Comparison of ENCODE assay signal across 1 cellular context in the genomic region with DNA sequence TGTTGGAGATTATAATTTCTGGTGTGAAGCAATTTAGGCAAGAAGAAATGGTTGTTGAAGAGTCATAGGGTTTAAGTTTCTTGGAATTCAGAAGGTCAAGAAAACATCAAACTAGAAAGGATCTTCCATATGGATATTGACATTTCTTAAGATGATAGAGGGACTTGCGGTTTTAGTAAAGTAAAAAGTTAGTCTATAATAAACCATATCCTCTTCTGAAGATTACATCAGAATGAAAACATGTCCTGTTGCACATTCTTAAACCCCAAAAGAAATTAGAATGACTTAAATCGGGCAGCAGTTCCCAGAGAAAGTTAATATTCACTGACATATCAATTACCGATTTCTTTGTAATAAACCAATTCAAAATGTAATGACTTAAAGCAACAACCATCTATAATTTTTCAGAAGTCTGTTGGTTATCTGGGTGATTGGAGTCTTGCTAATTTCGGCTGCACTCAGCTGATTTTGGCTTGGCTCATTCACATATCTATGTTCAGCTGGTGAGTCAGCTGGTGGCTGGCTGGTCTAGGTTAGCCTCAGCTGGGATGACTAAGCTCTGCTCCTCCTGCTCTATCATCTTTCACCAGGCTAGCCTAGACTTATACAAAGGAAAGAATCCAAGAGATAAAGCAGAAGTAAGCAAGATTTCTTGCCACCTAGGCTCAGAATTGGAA.
TF ChIP-seq lines count a peak whose summit lies in the region.

No MANE protein-coding gene starts in this region.

TF ChIP-seq in HCT116, 20 proteins besides CTCF, POLR2A, EP300 and RAD21 (continued from another document):
- TF ChIP-seq, protein P1, sequence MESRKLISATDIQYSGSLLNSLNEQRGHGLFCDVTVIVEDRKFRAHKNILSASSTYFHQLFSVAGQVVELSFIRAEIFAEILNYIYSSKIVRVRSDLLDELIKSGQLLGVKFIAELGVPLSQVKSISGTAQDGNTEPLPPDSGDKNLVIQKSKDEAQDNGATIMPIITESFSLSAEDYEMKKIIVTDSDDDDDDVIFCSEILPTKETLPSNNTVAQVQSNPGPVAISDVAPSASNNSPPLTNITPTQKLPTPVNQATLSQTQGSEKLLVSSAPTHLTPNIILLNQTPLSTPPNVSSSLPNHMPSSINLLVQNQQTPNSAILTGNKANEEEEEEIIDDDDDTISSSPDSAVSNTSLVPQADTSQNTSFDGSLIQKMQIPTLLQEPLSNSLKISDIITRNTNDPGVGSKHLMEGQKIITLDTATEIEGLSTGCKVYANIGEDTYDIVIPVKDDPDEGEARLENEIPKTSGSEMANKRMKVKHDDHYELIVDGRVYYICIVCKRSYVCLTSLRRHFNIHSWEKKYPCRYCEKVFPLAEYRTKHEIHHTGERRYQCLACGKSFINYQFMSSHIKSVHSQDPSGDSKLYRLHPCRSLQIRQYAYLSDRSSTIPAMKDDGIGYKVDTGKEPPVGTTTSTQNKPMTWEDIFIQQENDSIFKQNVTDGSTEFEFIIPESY (IDR thresholded peaks at IDR 0.05; ENCODE audit: extremely low read depth, insufficient replicate concordance, low read length), result no peak
- TF ChIP-seq, protein P2, sequence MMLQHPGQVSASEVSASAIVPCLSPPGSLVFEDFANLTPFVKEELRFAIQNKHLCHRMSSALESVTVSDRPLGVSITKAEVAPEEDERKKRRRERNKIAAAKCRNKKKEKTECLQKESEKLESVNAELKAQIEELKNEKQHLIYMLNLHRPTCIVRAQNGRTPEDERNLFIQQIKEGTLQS (IDR thresholded peaks at IDR 0.05), result no peak
- 0 out of 2 replicates have a peak, but pooled peaks have one; percentile 23 for TF ChIP-seq CBX3 (IDR thresholded peaks at IDR 0.05; ENCODE audit: low read depth)
- no peak for TF ChIP-seq TCF7L2 (IDR thresholded peaks at IDR 0.05; ENCODE audit: borderline replicate concordance, extremely low read depth, insufficient read depth, insufficient read length)
- TF ChIP-seq FOSL1 (IDR thresholded peaks at IDR 0.05; ENCODE audit: low read depth), result peak; percentile 50; the same call in 1 of the 2 replicates
- no peak for TF ChIP-seq SIN3A (IDR thresholded peaks at IDR 0.05; ENCODE audit: low read depth)
- TF ChIP-seq SP1 (IDR thresholded peaks at IDR 0.05; ENCODE audit: low read depth), result peak; percentile 35
- no peak for TF ChIP-seq EZH2phosphoT487 (IDR thresholded peaks at IDR 0.05; ENCODE audit: borderline replicate concordance)
- no peak for TF ChIP-seq ZFX (IDR thresholded peaks at IDR 0.05)
- no peak for TF ChIP-seq ELF1 (IDR thresholded peaks at IDR 0.05; ENCODE audit: borderline replicate concordance, low read depth)
- TF ChIP-seq, protein P3, sequence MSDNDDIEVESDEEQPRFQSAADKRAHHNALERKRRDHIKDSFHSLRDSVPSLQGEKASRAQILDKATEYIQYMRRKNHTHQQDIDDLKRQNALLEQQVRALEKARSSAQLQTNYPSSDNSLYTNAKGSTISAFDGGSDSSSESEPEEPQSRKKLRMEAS (IDR thresholded peaks at IDR 0.05), result no peak
- no peak for TF ChIP-seq SRF (IDR thresholded peaks at IDR 0.05; ENCODE audit: low read depth)
- TF ChIP-seq ZNF274 (IDR thresholded peaks at IDR 0.05; ENCODE audit: low read depth, low read length), result no peak
